Comparison of ENCODE assay signal across 8 cellular contexts in the genomic region with DNA sequence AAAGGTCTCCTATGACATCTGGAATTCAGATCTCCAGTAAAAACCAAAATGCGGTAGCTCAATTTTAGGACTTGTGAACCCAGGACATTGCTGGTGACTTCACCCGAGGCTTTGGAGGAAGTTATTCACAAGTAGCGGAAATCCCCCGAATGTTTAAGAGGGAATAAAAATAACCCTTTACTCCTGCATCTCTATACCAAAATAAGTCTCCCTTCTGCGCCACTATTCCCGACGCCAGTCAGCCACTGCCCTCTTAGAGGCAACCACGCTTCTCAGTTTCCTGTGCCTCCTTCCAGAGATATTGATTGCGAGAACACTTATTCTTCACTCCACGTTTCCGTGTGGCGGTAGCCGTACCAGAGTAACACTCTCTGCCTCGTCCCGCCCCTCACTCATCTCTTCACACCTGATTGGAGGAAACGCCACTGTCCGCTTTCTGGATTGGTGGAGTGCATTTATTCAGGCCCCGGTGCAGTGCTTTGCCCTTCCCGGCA.
DNase-seq lines count a peak whose midpoint lies in the region; ATAC-seq and TF ChIP-seq lines count a peak whose summit lies in the region.

No MANE protein-coding gene starts in this region.

- TF ChIP-seq POLR2A in NB4 (IDR thresholded peaks at IDR 0.05; ENCODE audit: extremely low read depth, insufficient read length), result no peak

- DNase-seq in DMS114 treated with DMSO at 0.1 percent for 48 hours (lab: John Stamatoyannopoulos, UW; ENCODE audit: unreplicated experiment) (peak; percentile 54), NB4 (ENCODE audit: low read depth) (peak; percentile 48), iPS-NIHi7 (ENCODE audit: extremely low spot score) (peak; percentile 86), SIG-M5 treated with dmso at 0.1 percent for 504 hours (lab: John Stamatoyannopoulos, UW; ENCODE audit: unreplicated experiment) (no peak), amniotic stem cell (lab: John Stamatoyannopoulos, UW) (no peak)
- peak; percentile 72 for DNase-seq in activated T-cell treated with anti-CD3 and anti-CD28 coated beads, Interleukin-2, amount 50 U/mL, for 48 hours
- peak; percentile 8 to 39 for DNase-seq in stimulated activated CD8-positive, alpha-beta memory T cell treated with anti-CD3 and anti-CD28 coated beads, Interleukin-7, amount 100 ng/mL, for 4 hours (ENCODE audit: low read depth in 2 of 2)

- peak; percentile 89 for ATAC-seq in GM21515 (IDR thresholded peaks at IDR 0.05; ENCODE audit: unreplicated experiment)

- H3K4me3 ChIP-seq in NB4 (ENCODE audit: low read depth, low read length), result no peak overlapping the region

- TF ChIP-seq CTCF in NB4 (IDR thresholded peaks at IDR 0.05; ENCODE audit: low read depth, low read length), result no peak

Comparison
In these comparisons a context has a peak if more than half of its experiments do, and no peak if none do; other contexts are left out.
1. DNase-seq: peak in DMS114 treated with DMSO at 0.1 percent for 48 hours (single experiment), NB4 (single experiment), activated T-cell treated with anti-CD3 and anti-CD28 coated beads, Interleukin-2, amount 50 U/mL, for 48 hours (2 of 2), iPS-NIHi7 (single experiment) and stimulated activated CD8-positive, alpha-beta memory T cell treated with anti-CD3 and anti-CD28 coated beads, Interleukin-7, amount 100 ng/mL, for 4 hours (2 of 2); none in SIG-M5 treated with dmso at 0.1 percent for 504 hours (single experiment) and amniotic stem cell (single experiment).